8 cellular contexts compared by ENCODE assay signal in genomic region chr17:6413073-6413472, GRCh38.
DNase-seq lines count a peak whose midpoint lies in the region; ATAC-seq and TF ChIP-seq lines count a peak whose summit lies in the region.

No MANE protein-coding gene starts in this region.

- in situ Hi-C loops in KBM-7 (cut with MboI; ENCODE audit: low pct_unique_long_range_greater_than_20kb, low sequenced_read_pairs), result loop anchor here (25.0 kb wide), 1 partner anchor 826 kb away; the partner anchor contains the start of gene NLRP1

- CTCF ChIA-PET in RWPE1 (lab: Yijun Ruan, JAX), result interaction anchor here (0.6 to 1.0 kb wide), 7 partner anchors 9 to 821 kb away, joined by 3 to 5 read pairs (median 3); no protein-coding TSS in a partner anchor

- POLR2A ChIA-PET in RWPE1 (lab: Yijun Ruan, JAX; ENCODE audit: low non-redundant PET), result no interaction called here

- no peaks in the 10 kb centered on the region for H3K36me3 ChIP-seq in DND-41 (ENCODE audit: insufficient read depth, low read length)

- peaks cover 3% of the 10 kb centered on the region; the same call in 1 of the 2 replicates for H4K20me1 ChIP-seq in DND-41 (ENCODE audit: insufficient read depth, low read length)

- no peak overlapping the region for H3K27ac ChIP-seq in DND-41 (ENCODE audit: low read length)
- no peak overlapping the region for H3K27ac ChIP-seq in RWPE1

- peak; percentile 55; the same call in 1 of the 3 replicates for ATAC-seq in DND-41 (ENCODE audit: insufficient read depth, low read depth)
- ATAC-seq in HG02642 (IDR thresholded peaks at IDR 0.05; ENCODE audit: poor library complexity, unreplicated experiment), result no peak
- ATAC-seq in GM19452 (IDR thresholded peaks at IDR 0.05; ENCODE audit: unreplicated experiment), result no peak
- no peak for ATAC-seq in HG02763 (IDR thresholded peaks at IDR 0.05; ENCODE audit: unreplicated experiment)

- DNase-seq in DND-41 (no peak), KBM-7 (peak; percentile 56), RWPE1 (ENCODE audit: low spot score) (peak; percentile 73), globus pallidus (ENCODE audit: low spot score) (peak; percentile 14)
- no peak for DNase-seq in activated naive CD4-positive, alpha-beta T cell (lab: John Stamatoyannopoulos, UW)

- no peak overlapping the region for H3K4me3 ChIP-seq in DND-41 (ENCODE audit: low read depth in 1 of 2, low read length in 2 of 2)

- H3K79me2 ChIP-seq in DND-41 (ENCODE audit: insufficient read depth, low read length), result no peaks in the 10 kb centered on the region

- H3K9me3 ChIP-seq in DND-41 (ENCODE audit: insufficient read depth, low read length, severe bottlenecking), result no peaks in the 10 kb centered on the region

- H3K27me3 ChIP-seq in DND-41 (ENCODE audit: insufficient read depth, low read length, poor library complexity), result peaks cover 5% of the 10 kb centered on the region

- H3K9ac ChIP-seq in DND-41 (ENCODE audit: low read depth, low read length), result no peak overlapping the region

- H3K4me1 ChIP-seq in DND-41 (ENCODE audit: insufficient read depth, low read length), result no peaks in the 10 kb centered on the region

- H2AFZ ChIP-seq in DND-41 (ENCODE audit: low read depth, low read length), result no peak overlapping the region

- H3K4me2 ChIP-seq in DND-41 (ENCODE audit: insufficient read depth, low read length), result no peak overlapping the region

- TF ChIP-seq CTCF in DND-41 (IDR thresholded peaks at IDR 0.05; ENCODE audit: borderline replicate concordance, extremely low read depth, low read length, poor library complexity, severe bottlenecking) (peak; percentile 73), RWPE1 (conservative IDR thresholded peaks at IDR 0.05; ENCODE audit: low read depth) (peak; percentile 53)

Comparison
In these comparisons a context has a peak if more than half of its experiments do, and no peak if none do; other contexts are left out.
1. DNase-seq: peak in KBM-7 (single experiment), RWPE1 (single experiment) and globus pallidus (single experiment); none in DND-41 (single experiment) and activated naive CD4-positive, alpha-beta T cell (0 of 4).